In genomic region chr14:74882103-74882920, GRCh38 we compare ENCODE assay signal across 8 cellular contexts. TPM values are rescaled to one million over a fixed set of nuclear protein-coding genes. Genes with fewer than 3 reads are reported as not detected.
A peak's percentile ranks its signal among the peaks of the same experiment; 100 is the strongest.
DNase-seq lines count a peak whose midpoint lies in the region; ATAC-seq, FAIRE-seq and TF ChIP-seq lines count a peak whose summit lies in the region.

No MANE protein-coding gene starts in this region.

- peak overlapping the region; percentile 92 for H4K8ac ChIP-seq in H1 (ENCODE audit: extremely low read depth, insufficient read depth, low read length)

- 5% methylated on average over 47 of the region's 49 CpGs; no CpG with 5 or more reads in 1 of the 2 experiments for WGBS in H1 (ENCODE audit: extremely low coverage in 1 of 2, insufficient coverage in 1 of 2, insufficient read length in 1 of 2, insufficient replicate concordance in 2 of 2, low coverage in 1 of 2, low lambda C conversion rate in 2 of 2, missing lambda C conversion rate in 1 of 2), 2 experiments

- CTCF ChIA-PET in H1 (lab: Charles Lee; ENCODE audit: partially characterized antibody), result interaction anchor here (1.4 to 17.5 kb wide), 4 partner anchors 9 to 63 kb away, joined by 3 to 364 read pairs (median 29); no protein-coding TSS in a partner anchor

- H3K9me3 ChIP-seq in KOPT-K1 (ENCODE audit: insufficient read depth, low read length, poor library complexity, severe bottlenecking), result no peaks in the 10 kb centered on the region
- no peaks in the 10 kb centered on the region for H3K9me3 ChIP-seq in H1 (ENCODE audit: insufficient read depth in 2 of 2, low read depth in 1 of 2, low read length in 1 of 2)
- H3K9me3 ChIP-seq in mucosa of stomach (ENCODE audit: control insufficient read depth, low read length), result no peaks in the 10 kb centered on the region

- no peak for TF ChIP-seq EP300 in H1 (IDR thresholded peaks at IDR 0.05; ENCODE audit: borderline replicate concordance in 1 of 2, low read depth in 2 of 2, low read length in 2 of 2)

- H3K9ac ChIP-seq in H1 (replicated peaks in 1 of 4; ENCODE audit: extremely low read depth in 1 of 4, low read depth in 3 of 4, low read length in 3 of 4) (peak overlapping the region; percentile 84 to 94 (median 85)), mucosa of stomach (ENCODE audit: low read length) (peak overlapping the region; percentile 93)

- H3K79me2 ChIP-seq in H1 (ENCODE audit: control insufficient read depth in 1 of 2, insufficient read depth in 2 of 2, low read length in 2 of 2), result peaks cover 22 to 51% of the 10 kb centered on the region in 2 experiments

- peak overlapping the region; percentile 58 for H3K4ac ChIP-seq in H1 (replicated peaks; ENCODE audit: insufficient read length, low read depth, low read length)

- TF ChIP-seq CTCF in GM06990 (IDR thresholded peaks at IDR 0.05; ENCODE audit: insufficient read depth, low read length, poor library complexity, severe bottlenecking) (no peak), H1 (IDR thresholded peaks at IDR 0.05; ENCODE audit: control extremely low read depth in 1 of 3, insufficient read depth in 1 of 3, low read depth in 1 of 3, low read length in 3 of 3) (no peak)

- peaks cover 7% of the 10 kb centered on the region for H3K23me2 ChIP-seq in H1 (ENCODE audit: low read depth, low read length)

- H2BK5ac ChIP-seq in H1 (ENCODE audit: low read depth, low read length), result peak overlapping the region; percentile 60; the same call in 1 of the 2 replicates

- H2AK5ac ChIP-seq in H1 (ENCODE audit: low read depth, low read length), result peak overlapping the region; percentile 75; the same call in 1 of the 2 replicates

- H4K91ac ChIP-seq in H1 (replicated peaks; ENCODE audit: insufficient read length, low read length), result no peak overlapping the region

- peak; percentile 18 for ATAC-seq in GM21786 (IDR thresholded peaks at IDR 0.05; ENCODE audit: unreplicated experiment)
- peak; percentile 64 for ATAC-seq in stimulated activated naive CD8-positive, alpha-beta T cell treated with anti-CD3 and anti-CD28 coated beads, Interleukin-15, amount 100 ng/mL, for 72 hours

- H3K4me1 Mint-ChIP-seq in stimulated activated naive CD8-positive, alpha-beta T cell treated with anti-CD3 and anti-CD28 coated beads, Interleukin-15, amount 100 ng/mL, for 72 hours, result peaks cover 66% of the 10 kb centered on the region

- DNase-seq in GM06990 (ENCODE audit: extremely low read depth, insufficient read length), result no peak
- peak; percentile 30 to 36 for DNase-seq in activated CD4-positive, alpha-beta T cell treated with anti-CD3 and anti-CD28 coated beads, Interleukin-2, amount 50 U/mL, for 4 hours
- DNase-seq in H1 (ENCODE audit: low read depth in 1 of 2, low spot score in 2 of 2), result no peak
- no peak for DNase-seq in stimulated activated naive CD8-positive, alpha-beta T cell treated with anti-CD3 and anti-CD28 coated beads, Interleukin-15, amount 100 ng/mL, for 72 hours
- no peak for DNase-seq in NCI-H187 (lab: John Stamatoyannopoulos, UW)

- H3K79me1 ChIP-seq in H1 (ENCODE audit: low read depth, low read length), result peaks cover 7% of the 10 kb centered on the region

- H2BK12ac ChIP-seq in H1 (ENCODE audit: low read depth, low read length), result no peak overlapping the region

- no peak for FAIRE-seq in H1 (lab: Jason Lieb, UNC)

- peak overlapping the region; percentile 76 for H3K4me3 ChIP-seq in GM06990 (replicated peaks; ENCODE audit: low read depth, low read length)
- peak overlapping the region; percentile 79 to 98 (median 91) for H3K4me3 ChIP-seq in H1 (ENCODE audit: extremely low read depth in 1 of 4, insufficient read depth in 2 of 4, low read depth in 3 of 4, low read length in 4 of 4)
- peak overlapping the region; percentile 90 for H3K4me3 ChIP-seq in mucosa of stomach (ENCODE audit: low read length)

- peak overlapping the region; percentile 87 for H4K5ac ChIP-seq in H1 (ENCODE audit: insufficient read length, low read depth, low read length)

- H3K27me3 ChIP-seq in GM06990 (replicated peaks; ENCODE audit: control insufficient read depth, insufficient read depth, low read length) (no peaks in the 10 kb centered on the region), H1 (replicated peaks in 1 of 4; ENCODE audit: control insufficient read depth in 3 of 4, extremely low read depth in 1 of 4, insufficient read depth in 3 of 4, low read length in 3 of 4) (no peaks in the 10 kb centered on the region), mucosa of stomach (ENCODE audit: control insufficient read depth, insufficient read depth, low read length) (no peaks in the 10 kb centered on the region)

- TF ChIP-seq RAD21 in H1 (IDR thresholded peaks at IDR 0.05 in 1 of 2, conservative IDR thresholded peaks at IDR 0.05 in 1 of 2; ENCODE audit: low read depth in 2 of 2, low read length in 2 of 2), result no peak

- H2BK20ac ChIP-seq in H1 (ENCODE audit: low read length), result no peak overlapping the region

- peak overlapping the region; percentile 96 to 97 for H3K4me3 Mint-ChIP-seq in stimulated activated naive CD8-positive, alpha-beta T cell treated with anti-CD3 and anti-CD28 coated beads, Interleukin-15, amount 100 ng/mL, for 72 hours

- no peak overlapping the region for H2AFZ ChIP-seq in H1 (ENCODE audit: low read length)

- H3K14ac ChIP-seq in H1 (ENCODE audit: insufficient read length), result no peak overlapping the region

- no peaks in the 10 kb centered on the region for H3K27me3 Mint-ChIP-seq in stimulated activated naive CD8-positive, alpha-beta T cell treated with anti-CD3 and anti-CD28 coated beads, Interleukin-15, amount 100 ng/mL, for 72 hours

- H3K4me2 ChIP-seq in H1 (ENCODE audit: insufficient read depth in 1 of 2, low read depth in 2 of 2, low read length in 2 of 2), result peak overlapping the region; percentile 65 to 92

- no peak overlapping the region for H2BK120ac ChIP-seq in H1 (replicated peaks; ENCODE audit: low read depth, low read length)

- H3K36me3 ChIP-seq in GM06990 (ENCODE audit: control insufficient read depth, insufficient read depth, low read length) (peaks cover 2% of the 10 kb centered on the region), KOPT-K1 (ENCODE audit: insufficient read depth, low read length) (peaks cover 36% of the 10 kb centered on the region), H1 (ENCODE audit: control insufficient read depth in 2 of 4, insufficient read depth in 4 of 4, low read length in 3 of 4) (peaks cover 0 to 4% (median 0%) of the 10 kb centered on the region in 4 experiments; a peak in 3 of 8 replicates), mucosa of stomach (ENCODE audit: control insufficient read depth, insufficient read depth, low read length) (no peaks in the 10 kb centered on the region)

- POLR2A ChIA-PET in H1 (lab: Charles Lee; ENCODE audit: partially characterized antibody), result interaction anchor here (0.7 to 6.8 kb wide), 10 partner anchors 11 to 829 kb away, joined by 3 to 57 read pairs (median 5); partner anchors contain the start of gene YLPM1

- no peak for TF ChIP-seq POLR2A in H1 (IDR thresholded peaks at IDR 0.05; ENCODE audit: control extremely low read depth in 1 of 2, low read depth in 2 of 2, low read length in 2 of 2)

- H4K20me1 ChIP-seq in H1 (replicated peaks in 1 of 2; ENCODE audit: control insufficient read depth in 1 of 2, insufficient read depth in 2 of 2, low read length in 2 of 2), result peaks cover 6 to 23% of the 10 kb centered on the region in 2 experiments

- peak overlapping the region; percentile 85 for H3K27ac ChIP-seq in KOPT-K1 (ENCODE audit: low read depth, low read length, poor library complexity, severe bottlenecking)
- H3K27ac ChIP-seq in H1 (ENCODE audit: low read depth, low read length), result peak overlapping the region; percentile 79; the same call in 1 of the 2 replicates

- peak overlapping the region; percentile 90 for H3K56ac ChIP-seq in H1 (replicated peaks; ENCODE audit: insufficient read length, low read depth, low read length)

- H3K23ac ChIP-seq in H1 (ENCODE audit: insufficient read length), result no peak overlapping the region

- H2BK15ac ChIP-seq in H1 (ENCODE audit: low read length), result no peak overlapping the region

- no peaks in the 10 kb centered on the region for H3K9me3 Mint-ChIP-seq in stimulated activated naive CD8-positive, alpha-beta T cell treated with anti-CD3 and anti-CD28 coated beads, Interleukin-15, amount 100 ng/mL, for 72 hours

- H3K4me1 ChIP-seq in H1 (replicated peaks in 1 of 4; ENCODE audit: control insufficient read depth in 3 of 4, insufficient read depth in 4 of 4, low read length in 3 of 4), result peaks cover 13 to 28% (median 22%) of the 10 kb centered on the region in 4 experiments
- H3K4me1 ChIP-seq in mucosa of stomach (ENCODE audit: control insufficient read depth, insufficient read depth, low read length), result peaks cover 19% of the 10 kb centered on the region

- no peak overlapping the region; the same call in 1 of the 2 replicates for H3K18ac ChIP-seq in H1 (ENCODE audit: extremely low read depth, low read length)

- H3K27ac Mint-ChIP-seq in stimulated activated naive CD8-positive, alpha-beta T cell treated with anti-CD3 and anti-CD28 coated beads, Interleukin-15, amount 100 ng/mL, for 72 hours, result peak overlapping the region; percentile 97 to 99

RNA-seq across cellular contexts. Expression of gene DLST, which starts 0.6 kb away (rescaled TPM):
- 111 and 117 TPM in 2 replicates for total RNA-seq in H1 (2021; fragmentation: NEBNext Ultra II Directional; extraction: Animal tissue kit (Norgen Biotek cat#: 25700))
- 96.5 and 120 TPM in 2 replicates for polyA plus RNA-seq in H1 (2011; rRNA removed)
- 151 TPM for polyA plus RNA-seq in H1 (2011; cell fraction: cytosol; rRNA removed)
- polyA plus RNA-seq in H1 (2011; cell fraction: nucleus; rRNA removed), result 173 TPM
- polyA plus RNA-seq in H1 (2012, experiment 1 of 2), result 81.2 to 99.3 TPM (median 96.1 TPM) in 4 replicates
- 66.6 TPM for polyA plus RNA-seq in H1 (2012, experiment 2 of 2)
- polyA plus RNA-seq in H1 (2013, experiment 1 of 2), result 49.9 TPM
- 48.6 TPM for polyA plus RNA-seq in H1 (2013, experiment 2 of 2)
- 159 and 173 TPM in 2 replicates for polyA minus RNA-seq in H1 (2011; rRNA and poly(A)+ RNA removed)
- 73.1 TPM for polyA minus RNA-seq in H1 (2011; cell fraction: cytosol; rRNA and poly(A)+ RNA removed)
- 68.7 TPM for polyA minus RNA-seq in H1 (2011; cell fraction: nucleus; rRNA and poly(A)+ RNA removed)

RNA-seq across cellular contexts. Expression of gene PROX2, which starts 6.4 kb away (rescaled TPM):
- total RNA-seq in H1 (2021; fragmentation: NEBNext Ultra II Directional; extraction: Animal tissue kit (Norgen Biotek cat#: 25700)), result not detected in 2 replicates
- 0.03 and 0.08 TPM in 2 replicates for polyA plus RNA-seq in H1 (2011; rRNA removed)
- 0.05 TPM for polyA plus RNA-seq in H1 (2011; cell fraction: cytosol; rRNA removed)
- 0.19 TPM for polyA plus RNA-seq in H1 (2011; cell fraction: nucleus; rRNA removed)
- polyA plus RNA-seq in H1 (2012, experiment 1 of 2), result 0.08 to 0.29 TPM (median 0.16 TPM) in 4 replicates
- polyA plus RNA-seq in H1 (2012, experiment 2 of 2), result not detected
- polyA plus RNA-seq in H1 (2013, experiment 1 of 2), result 0.02 TPM
- polyA plus RNA-seq in H1 (2013, experiment 2 of 2), result 0.04 TPM
- 0.05 and 0.13 TPM in 2 replicates for polyA minus RNA-seq in H1 (2011; rRNA and poly(A)+ RNA removed)
- polyA minus RNA-seq in H1 (2011; cell fraction: cytosol; rRNA and poly(A)+ RNA removed), result not detected
- 0.10 TPM for polyA minus RNA-seq in H1 (2011; cell fraction: nucleus; rRNA and poly(A)+ RNA removed)

RNA-seq across cellular contexts. Expression of gene RPS6KL1, which starts 40.7 kb away (rescaled TPM):
- total RNA-seq in H1 (2021; fragmentation: NEBNext Ultra II Directional; extraction: Animal tissue kit (Norgen Biotek cat#: 25700)), result 11.3 and 13.8 TPM in 2 replicates
- 9.4 and 9.8 TPM in 2 replicates for polyA plus RNA-seq in H1 (2011; rRNA removed)
- polyA plus RNA-seq in H1 (2011; cell fraction: cytosol; rRNA removed), result 13.9 TPM
- 45.2 TPM for polyA plus RNA-seq in H1 (2011; cell fraction: nucleus; rRNA removed)
- polyA plus RNA-seq in H1 (2012, experiment 1 of 2), result 9.3 to 19.0 TPM (median 15.0 TPM) in 4 replicates
- polyA plus RNA-seq in H1 (2012, experiment 2 of 2), result 5.9 TPM
- polyA plus RNA-seq in H1 (2013, experiment 1 of 2), result 6.5 TPM
- polyA plus RNA-seq in H1 (2013, experiment 2 of 2), result 5.4 TPM
- 21.4 and 21.5 TPM in 2 replicates for polyA minus RNA-seq in H1 (2011; rRNA and poly(A)+ RNA removed)
- 7.9 TPM for polyA minus RNA-seq in H1 (2011; cell fraction: cytosol; rRNA and poly(A)+ RNA removed)
- 25.7 TPM for polyA minus RNA-seq in H1 (2011; cell fraction: nucleus; rRNA and poly(A)+ RNA removed)

Comparison
In these comparisons a context has a peak if more than half of its experiments do, and no peak if none do; other contexts are left out.
1. DNase-seq: peak in activated CD4-positive, alpha-beta T cell treated with anti-CD3 and anti-CD28 coated beads, Interleukin-2, amount 50 U/mL, for 4 hours (2 of 2); none in GM06990 (single experiment), H1 (0 of 2), stimulated activated naive CD8-positive, alpha-beta T cell treated with anti-CD3 and anti-CD28 coated beads, Interleukin-15, amount 100 ng/mL, for 72 hours (0 of 2) and NCI-H187 (0 of 2).
2. Peak in every context shown above with its lines, with median percentiles within 50 percentile points of each other: H3K4me3 ChIP-seq.